Comparison of ENCODE assay signal across 8 cellular contexts in genomic region chr1:159005676-159006075, GRCh38. TPM values are rescaled to one million over a fixed set of nuclear protein-coding genes. Genes with fewer than 3 reads are reported as not detected.
DNase-seq lines count a peak whose midpoint lies in the region; ATAC-seq and TF ChIP-seq lines count a peak whose summit lies in the region.

No MANE protein-coding gene starts in this region.

- no peak for ATAC-seq in activated CD4-positive, alpha-beta T cell treated with anti-CD3 and anti-CD28 coated beads for 36 hours
- no peak for ATAC-seq in HG03196 (IDR thresholded peaks at IDR 0.05; ENCODE audit: unreplicated experiment)

- H3K4me3 Mint-ChIP-seq in activated CD4-positive, alpha-beta T cell treated with anti-CD3 and anti-CD28 coated beads for 36 hours, result no peak overlapping the region
- H3K4me3 Mint-ChIP-seq in Calu3 (ENCODE audit: low read depth, unreplicated experiment), result no peak overlapping the region

- peaks cover 43% of the 10 kb centered on the region for H3K4me1 Mint-ChIP-seq in activated CD4-positive, alpha-beta T cell treated with anti-CD3 and anti-CD28 coated beads for 36 hours
- peaks cover 5% of the 10 kb centered on the region for H3K4me1 Mint-ChIP-seq in Calu3 (ENCODE audit: low read depth, unreplicated experiment)

- intact Hi-C loops in activated CD4-positive, alpha-beta T cell treated with anti-CD3 and anti-CD28 coated beads for 36 hours (cut with DNase I, micrococcal nuclease), result loop anchor here in 1 of 2 experiments (5.0 kb wide), 2 partner anchors 188 to 853 kb away; no protein-coding TSS in a partner anchor
- intact Hi-C loops in Calu3 (cut with micrococcal nuclease; ENCODE audit: unreplicated experiment), result loop anchor here (10.0 kb wide), 1 partner anchor 351 kb away; no protein-coding TSS in a partner anchor

- no TSS peak for BruUV-seq in Calu3 (replicated peaks; lab: Mats Ljungman, UMichigan)

- peaks cover 39% of the 10 kb centered on the region for H3K36me3 Mint-ChIP-seq in activated CD4-positive, alpha-beta T cell treated with anti-CD3 and anti-CD28 coated beads for 36 hours (ENCODE audit: low read depth)
- H3K36me3 Mint-ChIP-seq in Calu3 (ENCODE audit: insufficient read depth, unreplicated experiment), result peaks cover 11% of the 10 kb centered on the region

- no peaks in the 10 kb centered on the region for H3K27me3 Mint-ChIP-seq in activated CD4-positive, alpha-beta T cell treated with anti-CD3 and anti-CD28 coated beads for 36 hours
- H3K27me3 Mint-ChIP-seq in Calu3 (ENCODE audit: unreplicated experiment), result no peaks in the 10 kb centered on the region

- H3K27ac ChIP-seq in adipose tissue (ENCODE audit: low read depth, low read length), result peak overlapping the region; percentile 88

- H3K27ac Mint-ChIP-seq in activated CD4-positive, alpha-beta T cell treated with anti-CD3 and anti-CD28 coated beads for 36 hours, result peak overlapping the region; percentile 49
- no peak overlapping the region for H3K27ac Mint-ChIP-seq in Calu3 (ENCODE audit: unreplicated experiment)

- WGBS in adipose tissue, 3 donors, result 15 to 27% (median 26%) methylated on average over 6 of the region's 6 CpGs

- CTCF ChIA-PET in activated CD4-positive, alpha-beta T cell treated with anti-CD3 and anti-CD28 coated beads for 36 hours (lab: Charles Lee), result no interaction called here
- CTCF ChIA-PET in Calu3 (lab: Charles Lee), result no interaction called here

- DNase-seq in activated CD4-positive, alpha-beta T cell treated with anti-CD3 and anti-CD28 coated beads for 36 hours, result no peak
- no peak for DNase-seq in activated CD4-positive, alpha-beta T cell treated with anti-CD3 and anti-CD28 coated beads for 1 hour
- DNase-seq in islet precursor cell (peak; percentile 59), stromal cell of bone marrow (ENCODE audit: low read depth) (peak; percentile 31), NCI-H748 (lab: John Stamatoyannopoulos, UW; ENCODE audit: unreplicated experiment) (no peak), Calu3 (no peak)

- no peaks in the 10 kb centered on the region for H3K9me3 Mint-ChIP-seq in activated CD4-positive, alpha-beta T cell treated with anti-CD3 and anti-CD28 coated beads for 36 hours (ENCODE audit: low read depth)
- H3K9me3 Mint-ChIP-seq in Calu3 (ENCODE audit: low read depth, unreplicated experiment), result no peaks in the 10 kb centered on the region

- TF ChIP-seq CTCF in Calu3 (IDR thresholded peaks at IDR 0.05; ENCODE audit: unreplicated experiment), result no peak

- POLR2A ChIA-PET in activated CD4-positive, alpha-beta T cell treated with anti-CD3 and anti-CD28 coated beads for 36 hours (lab: Charles Lee), result interaction anchor here (0.6 kb wide), 1 partner anchor 51 kb away, joined by 5 read pairs; no protein-coding TSS in a partner anchor

RNA-seq across cellular contexts. Expression of gene IFI16, which starts 4.0 kb away (rescaled TPM):
- total RNA-seq in activated CD4-positive, alpha-beta T cell treated with anti-CD3 and anti-CD28 coated beads for 36 hours, result 100 to 1,000 TPM; 263 to 308 TPM
- polyA plus RNA-seq in adipose tissue, result 100 to 1,000 TPM in 2 of 3 donors, 10 to 100 TPM in 1; 12.5 to 159 (median 140) TPM
- total RNA-seq in Calu3 (2022), result 52.8 and 84.5 TPM in 2 replicates

Comparison
In these comparisons a context has a peak if more than half of its experiments do, and no peak if none do; other contexts are left out.
1. DNase-seq: peak in islet precursor cell (single experiment) and stromal cell of bone marrow (single experiment); none in activated CD4-positive, alpha-beta T cell treated with anti-CD3 and anti-CD28 coated beads for 36 hours (single experiment), activated CD4-positive, alpha-beta T cell treated with anti-CD3 and anti-CD28 coated beads for 1 hour (single experiment), NCI-H748 (single experiment) and Calu3 (single experiment).